ENCODE assay signal across 11 cellular contexts in genomic region chr22:20244744-20245576, GRCh38. TPM values are rescaled to one million over a fixed set of nuclear protein-coding genes. Genes with fewer than 3 reads are reported as not detected.
A peak's percentile ranks its signal among the peaks of the same experiment; 100 is the strongest.
DNase-seq lines count a peak whose midpoint lies in the region; ATAC-seq and TF ChIP-seq lines count a peak whose summit lies in the region.
"Had no signal": no experiment of that assay in that cellular context is flagged by ENCODE, and none has a peak within 500 bp of the region (broad histone marks: within the 10 kb centered on the region; RNA-seq: fewer than 3 reads in every experiment).

No MANE protein-coding gene starts in this region.

- no peaks in the 10 kb centered on the region for H3K27me3 ChIP-seq in effector memory CD4-positive, alpha-beta T cell (replicated peaks; ENCODE audit: control insufficient read depth, insufficient read depth, low read length, poor library complexity, severe bottlenecking)
- H3K27me3 ChIP-seq in MG63 (no peaks in the 10 kb centered on the region), body of pancreas (no peaks in the 10 kb centered on the region)
- H3K27me3 ChIP-seq: tibial nerve had no signal

- H3K36me3 ChIP-seq in effector memory CD4-positive, alpha-beta T cell (ENCODE audit: control insufficient read depth, insufficient read depth, low read length), result no peaks in the 10 kb centered on the region
- no peaks in the 10 kb centered on the region for H3K36me3 ChIP-seq in MG63
- H3K36me3 ChIP-seq in body of pancreas (replicated peaks in 1 of 2; ENCODE audit: insufficient read depth in 1 of 2, low read depth in 2 of 2), result no peaks in the 10 kb centered on the region
- H3K36me3 ChIP-seq: tibial nerve had no signal

- DNase-seq in NCI-H1417 (lab: John Stamatoyannopoulos, UW) (peak in 2 of 3 experiments; percentile 37 to 65), NCI-H1417 treated with DMSO at 0.1 percent for 48 hours (lab: John Stamatoyannopoulos, UW) (no peak), MG63 (no peak), body of pancreas (no peak)
- DNase-seq in activated CD4-positive, alpha-beta T cell treated with anti-CD3 and anti-CD28 coated beads, Interleukin-2, amount 50 U/mL, for 48 hours, result peak; percentile 16 to 32
- peak; percentile 6 to 11 (median 8) for DNase-seq in effector memory CD4-positive, alpha-beta T cell
- peak; percentile 7 to 64 (median 46) for DNase-seq in stimulated activated naive CD4-positive, alpha-beta T cell (lab: John Stamatoyannopoulos, UW)

- intact Hi-C loops in body of pancreas (cut with DNase I), result no loop called here

- TF ChIP-seq CTCF in body of pancreas (IDR thresholded peaks at IDR 0.05), result no peak

- peak overlapping the region; percentile 35 for H3K4me3 ChIP-seq in effector memory CD4-positive, alpha-beta T cell (ENCODE audit: insufficient read depth, low read depth, low read length, poor library complexity, severe bottlenecking)
- H3K4me3 ChIP-seq in MG63 (no peak overlapping the region), body of pancreas (no peak overlapping the region)
- H3K4me3 ChIP-seq: A549, tibial nerve had no signal

- peak overlapping the region; percentile 61 for H3K27ac ChIP-seq in effector memory CD4-positive, alpha-beta T cell (ENCODE audit: insufficient read depth, low read length, poor library complexity, severe bottlenecking)
- no peak overlapping the region for H3K27ac ChIP-seq in body of pancreas
- H3K27ac ChIP-seq: A549, epithelial cell of prostate had no signal

- ATAC-seq in body of pancreas, result no peak
- ATAC-seq in esophagus mucosa, result no peak
- ATAC-seq: A549 had no signal

- H3K9me3 ChIP-seq in effector memory CD4-positive, alpha-beta T cell (ENCODE audit: control insufficient read depth, low read length), result no peaks in the 10 kb centered on the region
- H3K9me3 ChIP-seq in MG63, result no peaks in the 10 kb centered on the region
- no peaks in the 10 kb centered on the region for H3K9me3 ChIP-seq in body of pancreas
- H3K9me3 ChIP-seq: A549, tibial nerve had no signal

- peaks cover 61% of the 10 kb centered on the region for H3K4me1 ChIP-seq in effector memory CD4-positive, alpha-beta T cell (ENCODE audit: control insufficient read depth, insufficient read depth, low read length, poor library complexity, severe bottlenecking)
- peaks cover 39% of the 10 kb centered on the region for H3K4me1 ChIP-seq in body of pancreas
- H3K4me1 ChIP-seq: A549 had no signal

- TF ChIP-seq POLR2A in body of pancreas (IDR thresholded peaks at IDR 0.05), result no peak

- 79 to 89% methylated on average over 20 to 23 of the region's 24 CpGs for WGBS in body of pancreas, 2 donors

RNA-seq across cellular contexts. Expression of gene RTN4R, which starts 23.2 kb away (rescaled TPM):
- total RNA-seq in MG63 (2014; rRNA removed; shearing (Covaris generic); ENCODE audit: low replicate concordance), result 0.10 and 5.7 TPM in 2 replicates
- 1 to 10 TPM in 1 of 2 donors, under 1 TPM in 1; 0.66 to 1.8 TPM for total RNA-seq in body of pancreas
- 3.9 TPM for total RNA-seq in esophagus mucosa

Comparison
In these comparisons a context has a peak if more than half of its experiments do, and no peak if none do; other contexts are left out.
1. DNase-seq: peak in NCI-H1417 (2 of 3), activated CD4-positive, alpha-beta T cell treated with anti-CD3 and anti-CD28 coated beads, Interleukin-2, amount 50 U/mL, for 48 hours (2 of 2), effector memory CD4-positive, alpha-beta T cell (3 of 3) and stimulated activated naive CD4-positive, alpha-beta T cell (6 of 6); none in NCI-H1417 treated with DMSO at 0.1 percent for 48 hours (single experiment), MG63 (single experiment) and body of pancreas (0 of 4).